16 cellular contexts compared by ENCODE assay signal in genomic region chr15:71471347-71471746, GRCh38.
A peak's percentile ranks its signal among the peaks of the same experiment; 100 is the strongest.
DNase-seq lines count a peak whose midpoint lies in the region; ATAC-seq, FAIRE-seq and TF ChIP-seq lines count a peak whose summit lies in the region.
"Had no signal": no experiment of that assay in that cellular context is flagged by ENCODE, and none has a peak within 500 bp of the region (broad histone marks: within the 10 kb centered on the region; RNA-seq: fewer than 3 reads in every experiment).

No MANE protein-coding gene starts in this region.

- no peaks in the 10 kb centered on the region for H3K9me3 Mint-ChIP-seq in activated CD8-positive, alpha-beta memory T cell treated with anti-CD3 and anti-CD28 coated beads, Interleukin-2, amount 10 ng/mL, durations not matched to agents 7 days and 5 days (ENCODE audit: low read depth)

- no peak overlapping the region for H3K4me2 ChIP-seq in Loucy (ENCODE audit: low read depth, low read length, poor library complexity, severe bottlenecking)
- no peak overlapping the region for H3K4me2 ChIP-seq in HepG2 (ENCODE audit: low read depth, low read length)

- no peak overlapping the region for H3K27ac Mint-ChIP-seq in activated CD8-positive, alpha-beta memory T cell treated with anti-CD3 and anti-CD28 coated beads, Interleukin-2, amount 10 ng/mL, durations not matched to agents 7 days and 5 days

- H3K4me3 ChIP-seq in Loucy (ENCODE audit: low read length, poor library complexity, severe bottlenecking), result no peak overlapping the region
- H3K4me3 ChIP-seq in esophagus squamous epithelium, result no peak overlapping the region
- H3K4me3 ChIP-seq in pancreas, result no peak overlapping the region
- H3K4me3 ChIP-seq in HepG2 (replicated peaks in 1 of 3; ENCODE audit: insufficient read depth in 1 of 3, low read depth in 2 of 3, low read length in 3 of 3), result no peak overlapping the region
- H3K4me3 ChIP-seq: ascending aorta, dorsolateral prefrontal cortex, SJSA1 had no signal

- CTCF ChIA-PET in HEK293T (lab: Yijun Ruan, JAX) (no interaction called here), HepG2 (lab: Yijun Ruan, JAX; ENCODE audit: low intra/inter-chr PET ratio, low total read pairs) (no interaction called here)
- CTCF ChIA-PET in activated CD8-positive, alpha-beta memory T cell treated with anti-CD3 and anti-CD28 coated beads, Interleukin-2, amount 10 ng/mL, durations not matched to agents 7 days and 5 days (lab: Charles Lee), result no interaction called here

- in situ Hi-C loops in HepG2 (cut with HindIII; ENCODE audit: extremely low pct_ligation_motif_present, low pct_unique_long_range_greater_than_20kb), result no loop called here

- H3K9me3 ChIP-seq in Loucy (ENCODE audit: insufficient read depth, low read depth, low read length) (no peaks in the 10 kb centered on the region), esophagus squamous epithelium (no peaks in the 10 kb centered on the region), pancreas (no peaks in the 10 kb centered on the region), HepG2 (ENCODE audit: low read length) (no peaks in the 10 kb centered on the region)
- H3K9me3 ChIP-seq: ascending aorta, SJSA1 had no signal

- 42 to 57% methylated on average over 1 of the region's 1 CpG for WGBS in esophagus squamous epithelium, 2 donors
- WGBS in pancreas, 2 donors, result 92 to 93% methylated on average over 1 of the region's 1 CpG
- 0% methylated on average over 1 of the region's 1 CpG for WGBS in HepG2 (ENCODE audit: low lambda C conversion rate)

- H3K27ac ChIP-seq in esophagus squamous epithelium (peak overlapping the region; percentile 60 to 76 (median 70)), pancreas (no peak overlapping the region), HepG2 (ENCODE audit: extremely low read length, insufficient read depth, low read length) (no peak overlapping the region)
- H3K27ac ChIP-seq: ascending aorta, SJSA1, WERI-Rb-1 had no signal

- H3K9me2 ChIP-seq in Loucy (replicated peaks; ENCODE audit: low read depth, low read length), result no peaks in the 10 kb centered on the region

- H4K20me1 ChIP-seq in Loucy (ENCODE audit: insufficient read depth, low read length, poor library complexity, severe bottlenecking) (no peaks in the 10 kb centered on the region), HepG2 (ENCODE audit: insufficient read depth, low read length) (no peaks in the 10 kb centered on the region)

- H3K27me3 Mint-ChIP-seq in activated CD8-positive, alpha-beta memory T cell treated with anti-CD3 and anti-CD28 coated beads, Interleukin-2, amount 10 ng/mL, durations not matched to agents 7 days and 5 days, result peaks cover 2% of the 10 kb centered on the region

- H2AFZ ChIP-seq in Loucy (ENCODE audit: low read length), result peak overlapping the region; percentile 22; the same call in 1 of the 2 replicates
- H2AFZ ChIP-seq in HepG2 (ENCODE audit: low read length), result no peak overlapping the region

- no peaks in the 10 kb centered on the region for H3F3A ChIP-seq in Loucy (ENCODE audit: low read depth)

- no peak for TF ChIP-seq EP300 in HepG2 (IDR thresholded peaks at IDR 0.05; ENCODE audit: low read depth in 2 of 2, low read length in 2 of 2)
- no peak for TF ChIP-seq EP300 in HepG2 (CRISPR knock-in tag; IDR thresholded peaks at IDR 0.05; ENCODE audit: borderline replicate concordance)

- intact Hi-C loops in left ventricle myocardium superior (cut with micrococcal nuclease) (no loop called here), Right ventricle myocardium inferior (cut with DNase I) (no loop called here), esophagus squamous epithelium (cut with DNase I) (no loop called here), pancreas (cut with DNase I) (no loop called here), HepG2 (cut with micrococcal nuclease; ENCODE audit: unreplicated experiment) (no loop called here)

- H3K27me3 ChIP-seq in Loucy (ENCODE audit: insufficient read depth, low read length, poor library complexity, severe bottlenecking) (no peaks in the 10 kb centered on the region), esophagus squamous epithelium (no peaks in the 10 kb centered on the region), pancreas (no peaks in the 10 kb centered on the region), HepG2 (ENCODE audit: control insufficient read depth in 1 of 2, insufficient read depth in 2 of 2, low read length in 2 of 2) (peaks cover 3% of the 10 kb centered on the region in 2 experiments; a peak in 2 of 5 replicates)
- H3K27me3 ChIP-seq: ascending aorta, dorsolateral prefrontal cortex, SJSA1 had no signal

- H3K79me2 ChIP-seq in Loucy (ENCODE audit: insufficient read depth, low read length) (no peaks in the 10 kb centered on the region), HepG2 (ENCODE audit: insufficient read depth, low read length) (no peaks in the 10 kb centered on the region)

- H3K36me3 Mint-ChIP-seq in activated CD8-positive, alpha-beta memory T cell treated with anti-CD3 and anti-CD28 coated beads, Interleukin-2, amount 10 ng/mL, durations not matched to agents 7 days and 5 days, result no peaks in the 10 kb centered on the region

- DNase-seq in left ventricle myocardium superior (no peak), Right ventricle myocardium inferior (ENCODE audit: missing footprints) (no peak), esophagus squamous epithelium (lab: John Stamatoyannopoulos, UW) (no peak), HEK293T (ENCODE audit: extremely low spot score) (no peak), pancreas (no peak), HepG2 (ENCODE audit: low spot score) (no peak)
- DNase-seq in activated CD8-positive, alpha-beta memory T cell treated with anti-CD3 and anti-CD28 coated beads, Interleukin-2, amount 10 ng/mL, durations not matched to agents 7 days and 5 days, result no peak
- DNase-seq: DMS53, dorsolateral prefrontal cortex, KBM-7, NCI-H1694 treated with DMSO at 0.1 percent for 48 hours, NCI-H69, WERI-Rb-1 had no signal

- H3K9ac ChIP-seq in Loucy (ENCODE audit: low read depth, low read length, poor library complexity, severe bottlenecking) (no peak overlapping the region), HepG2 (ENCODE audit: insufficient read depth, low read depth, low read length) (no peak overlapping the region)

- H3K4me1 ChIP-seq in Loucy (ENCODE audit: insufficient read depth, low read length, poor library complexity, severe bottlenecking) (peaks cover 4% of the 10 kb centered on the region), esophagus squamous epithelium (peaks cover 0 to 26% (median 17%) of the 10 kb centered on the region in 3 donors), pancreas (no peaks in the 10 kb centered on the region), HepG2 (ENCODE audit: insufficient read depth, low read length) (no peaks in the 10 kb centered on the region)
- H3K4me1 ChIP-seq: ascending aorta, SJSA1 had no signal

- FAIRE-seq in pancreas (lab: Jason Lieb, UNC) (no peak), HepG2 (lab: Jason Lieb, UNC) (no peak)

- TF ChIP-seq CTCF in Loucy (conservative IDR thresholded peaks at IDR 0.05; ENCODE audit: low read length), result no peak
- TF ChIP-seq CTCF in esophagus squamous epithelium (IDR thresholded peaks at IDR 0.05), result no peak
- TF ChIP-seq CTCF in pancreas (IDR thresholded peaks at IDR 0.05), result no peak
- TF ChIP-seq CTCF in HepG2 (CRISPR knock-in tag; IDR thresholded peaks at IDR 0.05), result no peak

- no peak for TF ChIP-seq RAD21 in HepG2 (CRISPR knock-in tag; IDR thresholded peaks at IDR 0.05)

- peaks cover 5% of the 10 kb centered on the region for H3K4me1 Mint-ChIP-seq in activated CD8-positive, alpha-beta memory T cell treated with anti-CD3 and anti-CD28 coated beads, Interleukin-2, amount 10 ng/mL, durations not matched to agents 7 days and 5 days

- ATAC-seq in left ventricle myocardium superior (peak; percentile 11), Right ventricle myocardium inferior (no peak), pancreas (no peak), HepG2 (no peak)
- ATAC-seq in activated CD8-positive, alpha-beta memory T cell treated with anti-CD3 and anti-CD28 coated beads, Interleukin-2, amount 10 ng/mL, durations not matched to agents 7 days and 5 days, result no peak

- no peaks in the 10 kb centered on the region for H3K36me3 ChIP-seq in Loucy (ENCODE audit: insufficient read depth, low read length)
- H3K36me3 ChIP-seq in esophagus squamous epithelium, result no peaks in the 10 kb centered on the region
- H3K36me3 ChIP-seq in pancreas, result no peaks in the 10 kb centered on the region
- no peaks in the 10 kb centered on the region for H3K36me3 ChIP-seq in HepG2 (replicated peaks in 1 of 2; ENCODE audit: control insufficient read depth in 1 of 2, insufficient read depth in 2 of 2, low read length in 2 of 2)
- H3K36me3 ChIP-seq: ascending aorta, SJSA1, WERI-Rb-1 had no signal

- BruUV-seq in HepG2 (replicated peaks; lab: Mats Ljungman, UMichigan), result no TSS peak

- TF ChIP-seq POLR2A in esophagus squamous epithelium (IDR thresholded peaks at IDR 0.05) (no peak), HepG2 (IDR thresholded peaks at IDR 0.05; ENCODE audit: insufficient read depth in 1 of 2, low read depth in 2 of 2, low read length in 2 of 2) (no peak)

- POLR2A ChIA-PET in HEK293T (lab: Yijun Ruan, JAX), result no interaction called here
- POLR2A ChIA-PET in HepG2 (lab: Yijun Ruan, JAX), result no interaction called here

- H3K4me3 Mint-ChIP-seq in activated CD8-positive, alpha-beta memory T cell treated with anti-CD3 and anti-CD28 coated beads, Interleukin-2, amount 10 ng/mL, durations not matched to agents 7 days and 5 days, result no peak overlapping the region

TF ChIP-seq in HEK293T, 16 proteins besides CTCF, POLR2A, EP300 and RAD21 (continues in another document):
- TF ChIP-seq FOXK2 (IDR thresholded peaks at IDR 0.05) (no peak), LEF1 (IDR thresholded peaks at IDR 0.05; ENCODE audit: borderline replicate concordance) (no peak), SUZ12 (IDR thresholded peaks at IDR 0.05) (no peak), NFRKB (IDR thresholded peaks at IDR 0.05) (no peak), CTBP1 (IDR thresholded peaks at IDR 0.05; ENCODE audit: borderline replicate concordance) (no peak), FOXM1 (IDR thresholded peaks at IDR 0.05; ENCODE audit: borderline replicate concordance) (no peak), ELF4 (IDR thresholded peaks at IDR 0.05) (no peak), ARNT (IDR thresholded peaks at IDR 0.05) (no peak), L3MBTL2 (conservative IDR thresholded peaks at IDR 0.05) (no peak), HDGF (IDR thresholded peaks at IDR 0.05; ENCODE audit: borderline replicate concordance) (no peak), SP1 (IDR thresholded peaks at IDR 0.05) (no peak)

TF ChIP-seq in HepG2, 621 proteins besides CTCF, POLR2A, EP300 and RAD21 (continues in another document):
- TF ChIP-seq ELF4 (CRISPR knock-in tag; IDR thresholded peaks at IDR 0.05; ENCODE audit: borderline replicate concordance), result no peak

Comparison
In these comparisons a context has a peak if more than half of its experiments do, and no peak if none do; other contexts are left out.
1. H3K27ac ChIP-seq: peak in esophagus squamous epithelium (4 of 4); none in pancreas (0 of 4) and HepG2 (single experiment).